ENCODE assay signal across 12 cellular contexts in the genomic region with DNA sequence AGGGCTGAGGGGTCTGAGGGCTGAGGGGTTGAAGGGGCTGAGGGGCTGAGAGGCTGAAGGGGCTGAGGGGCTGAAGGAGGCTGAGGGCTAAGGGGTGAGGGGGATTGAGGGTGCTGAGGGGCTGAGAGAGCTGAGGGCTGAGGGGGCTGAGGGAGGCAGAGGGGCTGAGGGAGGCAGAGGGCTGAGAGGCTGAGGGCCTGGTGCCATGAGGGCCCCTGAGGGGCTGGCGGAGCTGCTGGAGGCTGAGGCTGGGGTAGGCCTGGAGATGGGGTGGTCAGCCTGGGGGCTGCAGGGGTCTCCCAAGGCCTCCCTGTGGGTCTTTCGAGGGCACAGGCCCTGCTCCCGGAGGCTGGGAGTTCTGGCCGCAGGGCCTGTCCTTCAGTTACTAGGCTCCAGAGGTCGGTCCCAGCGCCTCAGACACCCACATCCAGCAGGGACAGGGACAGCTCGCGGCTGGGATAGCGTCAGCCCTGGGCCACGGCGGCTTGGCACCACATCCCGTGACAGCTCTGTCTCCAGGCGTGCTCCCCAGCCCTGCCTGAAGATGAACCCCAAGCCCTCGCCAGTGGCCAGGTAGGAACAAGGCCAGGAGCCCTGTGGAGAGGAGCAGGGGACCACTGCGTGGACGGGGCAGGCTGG. TPM values are rescaled to one million over a fixed set of nuclear protein-coding genes. Genes with fewer than 3 reads are reported as not detected.
DNase-seq lines count a peak whose midpoint lies in the region; ATAC-seq and TF ChIP-seq lines count a peak whose summit lies in the region.
"Had no signal": no experiment of that assay in that cellular context is flagged by ENCODE, and none has a peak within 500 bp of the region (broad histone marks: within the 10 kb centered on the region; RNA-seq: fewer than 3 reads in every experiment).

No MANE protein-coding gene starts in this region.

- H3K4me3 ChIP-seq in esophagus squamous epithelium: peak overlapping the region; percentile 18 to 64 (median 44)
- H3K4me3 ChIP-seq in sigmoid colon: peak overlapping the region; percentile 14 to 53 (median 47)

- 68 to 100% methylated on average over 2 to 9 of the region's 16 CpGs for WGBS in esophagus squamous epithelium, 2 donors
- 36 to 76% methylated on average over 16 of the region's 16 CpGs for WGBS in sigmoid colon, 2 donors

- peak; percentile 48 for DNase-seq in GM10266 (ENCODE audit: extremely low spot score)
- peak; percentile 55 for DNase-seq in HuH-7.5 (ENCODE audit: low spot score)
- DNase-seq in esophagus squamous epithelium (lab: John Stamatoyannopoulos, UW): no peak
- no peak for DNase-seq in sigmoid colon
- DNase-seq in activated gamma-delta T cell (lab: John Stamatoyannopoulos, UW): no peak
- no peak for DNase-seq in HEK293T (ENCODE audit: extremely low spot score)
- DNase-seq: NCI-H1436 treated with DMSO at 0.1 percent for 48 hours; SHP77; stimulated activated naive CD4-positive, alpha-beta T cell had no signal

- H3K4me1 ChIP-seq in esophagus squamous epithelium (peaks cover 11 to 19% (median 11%) of the 10 kb centered on the region in 3 donors), sigmoid colon (peaks cover 0 to 15% (median 12%) of the 10 kb centered on the region in 4 donors)

- POLR2A ChIA-PET in HEK293T (lab: Yijun Ruan, JAX): no interaction called here

- intact Hi-C loops in esophagus squamous epithelium (cut with DNase I): loop anchor here (10.0 kb wide), 1 partner anchor 173 kb away; no protein-coding TSS in a partner anchor
- intact Hi-C loops in sigmoid colon (cut with DNase I): no loop called here

- H3K9me3 ChIP-seq in esophagus squamous epithelium (no peaks in the 10 kb centered on the region), sigmoid colon (no peaks in the 10 kb centered on the region)

- ATAC-seq in HG03139 (IDR thresholded peaks at IDR 0.05; ENCODE audit: unreplicated experiment) (no peak), HG03175 (IDR thresholded peaks at IDR 0.05; ENCODE audit: unreplicated experiment) (no peak)

- no peak for TF ChIP-seq POLR2A in esophagus squamous epithelium (IDR thresholded peaks at IDR 0.05)
- no peak for TF ChIP-seq POLR2A in sigmoid colon (IDR thresholded peaks at IDR 0.05)

- H3K27me3 ChIP-seq in esophagus squamous epithelium: peaks cover 0 to 43% (median 0%) of the 10 kb centered on the region in 4 donors
- peaks cover 0 to 23% (median 0%) of the 10 kb centered on the region in 3 donors for H3K27me3 ChIP-seq in sigmoid colon

- no peak for TF ChIP-seq EP300 in sigmoid colon (IDR thresholded peaks at IDR 0.05)

- TF ChIP-seq CTCF in GM10266 (IDR thresholded peaks at IDR 0.05; ENCODE audit: control insufficient read depth, insufficient read depth, low read depth, missing control alignments) (no peak), esophagus squamous epithelium (IDR thresholded peaks at IDR 0.05) (no peak), sigmoid colon (IDR thresholded peaks at IDR 0.05) (no peak)

- H3K36me3 ChIP-seq in esophagus squamous epithelium (no peaks in the 10 kb centered on the region), sigmoid colon (no peaks in the 10 kb centered on the region)

- CTCF ChIA-PET in HEK293T (lab: Yijun Ruan, JAX): interaction anchor here (1.7 kb wide), 1 partner anchor 12 kb away, joined by 3 read pairs; no protein-coding TSS in a partner anchor

- no peak overlapping the region for H3K27ac ChIP-seq in esophagus squamous epithelium
- H3K27ac ChIP-seq in sigmoid colon: no peak overlapping the region

TF ChIP-seq in HEK293T, 16 proteins besides CTCF, POLR2A, EP300 and RAD21:
- TF ChIP-seq CTBP1 (IDR thresholded peaks at IDR 0.05; ENCODE audit: borderline replicate concordance): no peak
- TF ChIP-seq FOXM1 (IDR thresholded peaks at IDR 0.05; ENCODE audit: borderline replicate concordance): no peak
- TF ChIP-seq, protein P1, sequence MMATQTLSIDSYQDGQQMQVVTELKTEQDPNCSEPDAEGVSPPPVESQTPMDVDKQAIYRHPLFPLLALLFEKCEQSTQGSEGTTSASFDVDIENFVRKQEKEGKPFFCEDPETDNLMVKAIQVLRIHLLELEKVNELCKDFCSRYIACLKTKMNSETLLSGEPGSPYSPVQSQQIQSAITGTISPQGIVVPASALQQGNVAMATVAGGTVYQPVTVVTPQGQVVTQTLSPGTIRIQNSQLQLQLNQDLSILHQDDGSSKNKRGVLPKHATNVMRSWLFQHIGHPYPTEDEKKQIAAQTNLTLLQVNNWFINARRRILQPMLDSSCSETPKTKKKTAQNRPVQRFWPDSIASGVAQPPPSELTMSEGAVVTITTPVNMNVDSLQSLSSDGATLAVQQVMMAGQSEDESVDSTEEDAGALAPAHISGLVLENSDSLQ (IDR thresholded peaks at IDR 0.05): no peak
- no peak for TF ChIP-seq ELF4 (IDR thresholded peaks at IDR 0.05)
- TF ChIP-seq TARDBP (IDR thresholded peaks at IDR 0.05): no peak
- no peak for TF ChIP-seq LEF1 (IDR thresholded peaks at IDR 0.05; ENCODE audit: borderline replicate concordance)
- TF ChIP-seq L3MBTL2 (conservative IDR thresholded peaks at IDR 0.05): no peak
- no peak for TF ChIP-seq SP1 (IDR thresholded peaks at IDR 0.05)
- TF ChIP-seq ZNF384 (IDR thresholded peaks at IDR 0.05): no peak
- TF ChIP-seq SUZ12 (IDR thresholded peaks at IDR 0.05): no peak
- TF ChIP-seq HDGF (IDR thresholded peaks at IDR 0.05; ENCODE audit: borderline replicate concordance): no peak
- TF ChIP-seq FOXK2 (IDR thresholded peaks at IDR 0.05): no peak
- TF ChIP-seq BHLHE40 (IDR thresholded peaks at IDR 0.05; ENCODE audit: borderline replicate concordance): no peak
- TF ChIP-seq ARNT (IDR thresholded peaks at IDR 0.05): no peak

RNA-seq across cellular contexts. Expression of a gene that starts 16.9 kb away (rescaled TPM):
- total RNA-seq in esophagus squamous epithelium (1 to 10 TPM; 1.3 to 5.0 (median 2.6) TPM), sigmoid colon (1 to 10 TPM; 1.1 to 3.4 (median 1.1) TPM)
- 10 to 100 TPM in 1 of 3 donors, 1 to 10 TPM in 2; 2.4 to 19.5 (median 2.8) TPM for polyA plus RNA-seq in sigmoid colon
- total RNA-seq: renal cortical epithelial cell had no signal

RNA-seq across cellular contexts. Expression of a gene that starts 38.0 kb away (rescaled TPM):
- total RNA-seq in esophagus squamous epithelium: 10 to 100 TPM; 20.0 to 36.3 (median 24.9) TPM
- 10 to 100 TPM; 28.1 to 40.7 (median 36.3) TPM for total RNA-seq in sigmoid colon
- 10 to 100 TPM; 29.1 to 54.2 (median 29.4) TPM for polyA plus RNA-seq in sigmoid colon

Comparison
In these comparisons a context has a peak if more than half of its experiments do, and no peak if none do; other contexts are left out.
1. DNase-seq: peak in GM10266 (single experiment) and HuH-7.5 (single experiment); none in esophagus squamous epithelium (single experiment), sigmoid colon (single experiment), activated gamma-delta T cell (single experiment) and HEK293T (single experiment).